10 cellular contexts compared by ENCODE assay signal in the genomic region with DNA sequence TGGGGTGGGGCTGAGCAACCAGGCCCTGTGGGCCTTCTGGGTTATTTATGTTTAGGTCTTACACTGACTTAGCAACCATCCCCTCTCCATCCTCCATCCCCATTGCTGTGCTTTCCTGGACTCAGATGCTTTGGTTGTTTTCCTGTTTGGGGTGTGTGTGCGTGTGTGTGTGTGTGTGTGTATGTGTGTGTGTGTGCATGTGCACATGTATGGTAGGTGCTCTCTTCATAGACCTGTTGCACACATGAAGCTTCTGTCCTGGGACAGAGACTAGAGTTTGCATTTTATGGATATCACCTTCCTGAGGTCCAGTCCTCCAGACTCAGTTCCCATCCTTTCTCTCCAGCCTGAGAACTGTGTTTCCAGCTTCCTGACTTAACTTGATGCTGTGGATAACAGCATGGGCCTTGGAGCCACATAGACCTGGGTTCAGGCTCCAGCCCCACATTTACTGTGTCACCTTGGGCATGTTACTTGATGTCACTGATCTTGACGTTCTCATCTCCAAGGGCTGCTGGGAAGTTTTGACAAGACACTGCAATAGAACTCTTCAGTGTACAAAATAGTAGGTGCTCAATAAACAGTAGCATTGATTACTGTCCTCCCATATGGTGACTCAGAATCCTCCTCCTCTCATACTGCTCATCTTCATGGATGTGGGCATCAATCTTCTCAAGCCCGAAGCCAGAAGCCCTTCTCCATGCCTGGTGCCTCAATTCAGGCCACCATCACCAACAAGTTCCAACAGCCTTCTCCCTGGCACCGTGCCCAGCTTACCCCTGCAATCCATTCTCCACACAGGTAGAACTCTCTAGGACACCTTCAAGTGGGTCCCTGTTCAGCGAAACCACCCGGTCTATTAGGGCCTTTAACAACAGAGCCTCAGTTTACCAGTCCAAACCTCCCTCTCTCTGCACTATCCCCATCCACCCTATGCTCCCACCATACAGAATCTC.
DNase-seq lines count a peak whose midpoint lies in the region; ATAC-seq and TF ChIP-seq lines count a peak whose summit lies in the region.
"Had no signal": no experiment of that assay in that cellular context is flagged by ENCODE, and none has a peak within 500 bp of the region (broad histone marks: within the 10 kb centered on the region; RNA-seq: fewer than 3 reads in every experiment).

No MANE protein-coding gene starts in this region.

- no peaks in the 10 kb centered on the region for H3K27me3 Mint-ChIP-seq in T-helper 2 cell treated with Interferon-gamma antibody and Interleukin-4, amounts not matched to agents 5 μg/mL and 100 μg/mL, for 36 hours (ENCODE audit: low read depth)
- H3K27me3 Mint-ChIP-seq in MCF 10A (ENCODE audit: insufficient read depth, unreplicated experiment) (no peaks in the 10 kb centered on the region), neural crest cell (ENCODE audit: low read depth) (peaks cover 16% of the 10 kb centered on the region)

- DNase-seq in T-helper 2 cell treated with Interferon-gamma antibody and Interleukin-4, amounts not matched to agents 5 μg/mL and 100 μg/mL, for 36 hours (ENCODE audit: low spot score): no peak
- DNase-seq in T-helper 2 cell (no peak), MCF 10A (ENCODE audit: unreplicated experiment) (peak; percentile 41), neural crest cell (ENCODE audit: low read depth, low spot score) (no peak), HEK293T (ENCODE audit: extremely low spot score) (no peak), NCI-H1417 treated with DMSO at 0.1 percent for 48 hours (lab: John Stamatoyannopoulos, UW) (no peak), left ventricle myocardium superior (no peak)
- DNase-seq: sigmoid colon had no signal

- no peaks in the 10 kb centered on the region for H4K20me1 ChIP-seq in OCI-LY3 (ENCODE audit: insufficient read depth, low read length)

- H3K4me1 ChIP-seq in OCI-LY3 (ENCODE audit: low read length): peaks cover 85% of the 10 kb centered on the region
- H3K4me1 ChIP-seq: HAP-1 had no signal

- no peaks in the 10 kb centered on the region for H3K36me3 Mint-ChIP-seq in T-helper 2 cell treated with Interferon-gamma antibody and Interleukin-4, amounts not matched to agents 5 μg/mL and 100 μg/mL, for 36 hours (ENCODE audit: low read depth)
- H3K36me3 Mint-ChIP-seq in MCF 10A (ENCODE audit: insufficient read depth, unreplicated experiment) (no peaks in the 10 kb centered on the region), neural crest cell (ENCODE audit: low read depth) (no peaks in the 10 kb centered on the region)

- intact Hi-C loops in MCF 10A (cut with micrococcal nuclease): no loop called here
- intact Hi-C loops in left ventricle myocardium superior (cut with micrococcal nuclease): no loop called here

- H3K4me3 ChIP-seq in OCI-LY3 (ENCODE audit: low read length): no peak overlapping the region
- H3K4me3 ChIP-seq: HAP-1, sigmoid colon had no signal

- peak overlapping the region; percentile 60 for H3K9ac ChIP-seq in OCI-LY3 (ENCODE audit: low read length)

- peak overlapping the region; percentile 94 for H3K27ac ChIP-seq in OCI-LY3 (ENCODE audit: low read length)
- H3K27ac ChIP-seq: sigmoid colon had no signal

- no peaks in the 10 kb centered on the region for H3K9me3 ChIP-seq in OCI-LY3 (ENCODE audit: insufficient read depth, low read length)
- H3K9me3 ChIP-seq: HAP-1, sigmoid colon had no signal

- ATAC-seq in left ventricle myocardium superior: no peak

- H3K36me3 ChIP-seq in OCI-LY3 (replicated peaks; ENCODE audit: low read depth, low read length): peaks cover 4% of the 10 kb centered on the region
- H3K36me3 ChIP-seq: HAP-1, sigmoid colon had no signal

- BruUV-seq in MCF 10A (replicated peaks; lab: Mats Ljungman, UMichigan): no TSS peak

- H3K79me2 ChIP-seq in OCI-LY3 (ENCODE audit: low read length): peaks cover 35% of the 10 kb centered on the region

- peak overlapping the region; percentile 53 for H3K4me2 ChIP-seq in OCI-LY3 (ENCODE audit: low read length)

- peak overlapping the region; percentile 4 for H3K4me3 Mint-ChIP-seq in T-helper 2 cell treated with Interferon-gamma antibody and Interleukin-4, amounts not matched to agents 5 μg/mL and 100 μg/mL, for 36 hours
- H3K4me3 Mint-ChIP-seq in MCF 10A (ENCODE audit: unreplicated experiment): no peak overlapping the region
- peak overlapping the region; percentile 68 for H3K4me3 Mint-ChIP-seq in neural crest cell

- H3K27ac Mint-ChIP-seq in T-helper 2 cell treated with Interferon-gamma antibody and Interleukin-4, amounts not matched to agents 5 μg/mL and 100 μg/mL, for 36 hours: peak overlapping the region; percentile 55
- peak overlapping the region; percentile 81 for H3K27ac Mint-ChIP-seq in MCF 10A (ENCODE audit: low read depth, unreplicated experiment)
- H3K27ac Mint-ChIP-seq in neural crest cell (ENCODE audit: unreplicated experiment): no peak overlapping the region

- CTCF ChIA-PET in MCF 10A (lab: Yijun Ruan, JAX) (interaction anchor here (0.9 to 2.1 kb wide), 4 partner anchors 15 to 485 kb away, joined by 3 to 7 read pairs (median 4); no protein-coding TSS in a partner anchor), HEK293T (lab: Yijun Ruan, JAX) (interaction anchor here (0.6 kb wide), 1 partner anchor 257 kb away, joined by 3 read pairs; no protein-coding TSS in a partner anchor)

- H3K9me3 Mint-ChIP-seq in T-helper 2 cell treated with Interferon-gamma antibody and Interleukin-4, amounts not matched to agents 5 μg/mL and 100 μg/mL, for 36 hours: no peaks in the 10 kb centered on the region
- H3K9me3 Mint-ChIP-seq in MCF 10A (ENCODE audit: unreplicated experiment): no peaks in the 10 kb centered on the region
- H3K9me3 Mint-ChIP-seq in neural crest cell: no peaks in the 10 kb centered on the region

- TF ChIP-seq CTCF in OCI-LY3 (IDR thresholded peaks at IDR 0.05; ENCODE audit: low read depth, low read length) (no peak), MCF 10A (IDR thresholded peaks at IDR 0.05; ENCODE audit: unreplicated experiment) (no peak), neural crest cell (conservative IDR thresholded peaks at IDR 0.05) (no peak)

- no peak overlapping the region for H2AFZ ChIP-seq in OCI-LY3 (ENCODE audit: low read depth, low read length)

- POLR2A ChIA-PET in MCF 10A (lab: Yijun Ruan, JAX) (interaction anchor here (0.9 to 1.9 kb wide), 4 partner anchors 11 to 117 kb away, joined by 3 to 6 read pairs (median 4); no protein-coding TSS in a partner anchor), HEK293T (lab: Yijun Ruan, JAX) (no interaction called here)

- no peaks in the 10 kb centered on the region for H3K27me3 ChIP-seq in OCI-LY3 (ENCODE audit: low read depth, low read length)
- H3K27me3 ChIP-seq: sigmoid colon had no signal

- H3K4me1 Mint-ChIP-seq in T-helper 2 cell treated with Interferon-gamma antibody and Interleukin-4, amounts not matched to agents 5 μg/mL and 100 μg/mL, for 36 hours (ENCODE audit: low read depth): peaks cover 67% of the 10 kb centered on the region
- H3K4me1 Mint-ChIP-seq in MCF 10A (ENCODE audit: insufficient read depth, unreplicated experiment): peaks cover 64% of the 10 kb centered on the region
- H3K4me1 Mint-ChIP-seq in neural crest cell: peaks cover 34% of the 10 kb centered on the region

TF ChIP-seq in HEK293T, 16 proteins besides CTCF, POLR2A, EP300 and RAD21:
- no peak for TF ChIP-seq NFRKB (IDR thresholded peaks at IDR 0.05)
- TF ChIP-seq PKNOX1 (IDR thresholded peaks at IDR 0.05): no peak
- TF ChIP-seq ELF4 (IDR thresholded peaks at IDR 0.05): no peak
- TF ChIP-seq FOXK2 (IDR thresholded peaks at IDR 0.05): no peak
